Comparison of ENCODE assay signal across 10 cellular contexts in the genomic region with DNA sequence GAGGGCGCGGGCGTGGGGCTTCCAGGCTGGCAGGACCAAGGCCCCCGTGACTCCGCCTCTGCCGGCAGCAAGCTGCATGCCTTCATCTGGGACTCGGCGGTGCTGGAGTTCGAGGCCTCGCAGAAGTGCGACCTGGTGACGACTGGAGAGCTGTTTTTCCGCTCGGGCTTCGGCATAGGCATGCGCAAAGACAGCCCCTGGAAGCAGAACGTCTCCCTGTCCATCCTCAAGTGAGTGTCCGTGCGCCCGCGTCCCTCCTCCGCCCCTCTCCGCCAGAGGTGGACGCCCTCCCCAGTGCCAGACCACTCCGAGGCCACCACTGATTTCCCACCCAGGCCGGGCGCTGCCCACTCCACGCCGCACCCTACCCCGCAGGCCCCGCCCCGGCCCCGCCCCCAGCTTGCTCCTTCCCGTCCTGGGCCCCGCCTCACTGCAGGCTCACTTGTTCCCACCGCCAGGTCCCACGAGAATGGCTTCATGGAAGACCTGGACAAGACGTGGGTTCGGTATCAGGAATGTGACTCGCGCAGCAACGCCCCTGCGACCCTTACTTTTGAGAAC. TPM values are rescaled to one million over a fixed set of nuclear protein-coding genes. Genes with fewer than 3 reads are reported as not detected.
DNase-seq lines count a peak whose midpoint lies in the region; ATAC-seq and TF ChIP-seq lines count a peak whose summit lies in the region.
"Had no signal": no experiment of that assay in that cellular context is flagged by ENCODE, and none has a peak within 500 bp of the region (broad histone marks: within the 10 kb centered on the region; RNA-seq: fewer than 3 reads in every experiment).

No MANE protein-coding gene starts in this region.

- H3K27me3 ChIP-seq in GM23338 (ENCODE audit: insufficient read depth) (peaks cover 86% of the 10 kb centered on the region), iPS-15b (ENCODE audit: control insufficient read depth, insufficient read depth, low read length) (peaks cover 65% of the 10 kb centered on the region), smooth muscle cell (ENCODE audit: low read depth) (peaks cover 100% of the 10 kb centered on the region)

- H3K9me2 ChIP-seq in GM23338 (ENCODE audit: insufficient read depth): no peaks in the 10 kb centered on the region

- H3K4me3 Mint-ChIP-seq in GM23338: peak overlapping the region; percentile 69

- WGBS in smooth muscle cell (ENCODE audit: low lambda C conversion rate): 25% methylated on average over 29 of the region's 43 CpGs

- H4K20me1 ChIP-seq in GM23338 (replicated peaks; ENCODE audit: insufficient read depth) (no peaks in the 10 kb centered on the region), smooth muscle cell (ENCODE audit: low read depth) (no peaks in the 10 kb centered on the region)

- no peak overlapping the region for H3K9ac ChIP-seq in iPS-15b (ENCODE audit: low read depth, low read length)
- no peak overlapping the region for H3K9ac ChIP-seq in smooth muscle cell (ENCODE audit: low read depth)

- H3F3A ChIP-seq in GM23338 (replicated peaks; ENCODE audit: low read depth) (no peaks in the 10 kb centered on the region), smooth muscle cell (ENCODE audit: low read depth) (no peaks in the 10 kb centered on the region)

- H3K36me3 Mint-ChIP-seq in GM23338 (ENCODE audit: low read depth): no peaks in the 10 kb centered on the region

- peaks cover 87% of the 10 kb centered on the region for H3K27me3 Mint-ChIP-seq in GM23338 (ENCODE audit: insufficient read depth, low read depth, poor library complexity)

- peak; percentile 74 for DNase-seq in GM23338 (ENCODE audit: low spot score)
- no peak for DNase-seq in astrocyte of the cerebellum (ENCODE audit: low read depth)
- DNase-seq in smooth muscle cell (lab: John Stamatoyannopoulos, UW; ENCODE audit: unreplicated experiment): no peak
- DNase-seq in RKO (ENCODE audit: low spot score): no peak
- no peak for DNase-seq in T-helper 2 cell
- DNase-seq in NK-92 (lab: John Stamatoyannopoulos, UW; ENCODE audit: unreplicated experiment): no peak
- DNase-seq: nucleus accumbens had no signal

- H3K4me2 ChIP-seq in GM23338 (peak overlapping the region; percentile 82), smooth muscle cell (peak overlapping the region; percentile 67)

- no peaks in the 10 kb centered on the region for H3K79me2 ChIP-seq in GM23338 (replicated peaks; ENCODE audit: insufficient read depth)
- no peaks in the 10 kb centered on the region for H3K79me2 ChIP-seq in smooth muscle cell (ENCODE audit: low read depth)

- peak overlapping the region; percentile 56 for H2AFZ ChIP-seq in GM23338
- H2AFZ ChIP-seq in smooth muscle cell (ENCODE audit: low read depth): no peak overlapping the region

- no peak for TF ChIP-seq CTCF in GM23338 (conservative IDR thresholded peaks at IDR 0.05; ENCODE audit: low read depth in 2 of 2)
- TF ChIP-seq CTCF in astrocyte of the cerebellum (IDR thresholded peaks at IDR 0.05; ENCODE audit: low read depth, low read length, missing control alignments): no peak
- TF ChIP-seq CTCF in smooth muscle cell (IDR thresholded peaks at IDR 0.05; ENCODE audit: borderline replicate concordance, insufficient read depth, poor library complexity, severe bottlenecking): no peak

- H3K4me3 ChIP-seq in GM23338 (peak overlapping the region; percentile 62), astrocyte of the cerebellum (ENCODE audit: low read depth, low read length) (peak overlapping the region; percentile 10), iPS-15b (ENCODE audit: low read depth, low read length) (peak overlapping the region; percentile 39), smooth muscle cell (peak overlapping the region; percentile 13)

- H3K27ac ChIP-seq in GM23338 (ENCODE audit: low read depth): no peak overlapping the region
- H3K27ac ChIP-seq in smooth muscle cell (ENCODE audit: low read depth): no peak overlapping the region

- H3K9me3 Mint-ChIP-seq in GM23338: no peaks in the 10 kb centered on the region

- no peaks in the 10 kb centered on the region for H3K36me3 ChIP-seq in GM23338 (ENCODE audit: insufficient read depth)
- no peaks in the 10 kb centered on the region for H3K36me3 ChIP-seq in iPS-15b (ENCODE audit: control insufficient read depth, insufficient read depth, low read length)
- H3K36me3 ChIP-seq in smooth muscle cell (ENCODE audit: low read depth): no peaks in the 10 kb centered on the region

- in situ Hi-C loops in astrocyte of the cerebellum (cut with HindIII; ENCODE audit: low sequenced_read_pairs): no loop called here

- H3K9me3 ChIP-seq in iPS-15b (ENCODE audit: control insufficient read depth, insufficient read depth, low read length) (no peaks in the 10 kb centered on the region), smooth muscle cell (replicated peaks; ENCODE audit: low read depth) (no peaks in the 10 kb centered on the region)

- H3K4me1 Mint-ChIP-seq in GM23338: no peaks in the 10 kb centered on the region; the same call in 2 of the 3 replicates

- no peak overlapping the region for H3K27ac Mint-ChIP-seq in GM23338

- ATAC-seq in GM23338 (peak; percentile 27), GM19463 (IDR thresholded peaks at IDR 0.05; ENCODE audit: unreplicated experiment) (no peak)

- H3K4me1 ChIP-seq in GM23338 (ENCODE audit: insufficient read depth) (no peaks in the 10 kb centered on the region; the same call in 1 of the 2 replicates), iPS-15b (ENCODE audit: control insufficient read depth, insufficient read depth, low read length) (no peaks in the 10 kb centered on the region), smooth muscle cell (ENCODE audit: low read depth) (no peaks in the 10 kb centered on the region)

TF ChIP-seq in GM23338, 12 proteins besides CTCF, POLR2A, EP300 and RAD21 (continues in another document):
- TF ChIP-seq JUNB (IDR thresholded peaks at IDR 0.05; ENCODE audit: unreplicated experiment): no peak
- no peak for TF ChIP-seq ZNF114 (CRISPR knock-in tag; IDR thresholded peaks at IDR 0.05)
- TF ChIP-seq ETS1 (IDR thresholded peaks at IDR 0.05): no peak
- TF ChIP-seq POLR2AphosphoS5 (IDR thresholded peaks at IDR 0.05; ENCODE audit: low read depth): no peak
- no peak for TF ChIP-seq EZH2phosphoT487 (IDR thresholded peaks at IDR 0.05; ENCODE audit: unreplicated experiment)
- TF ChIP-seq STAT1 (IDR thresholded peaks at IDR 0.05; ENCODE audit: unreplicated experiment): no peak
- TF ChIP-seq EZH2 (IDR thresholded peaks at IDR 0.05; ENCODE audit: low read depth, unreplicated experiment): no peak
- TF ChIP-seq ZNF331 (CRISPR knock-in tag; IDR thresholded peaks at IDR 0.05; ENCODE audit: low read depth): no peak
- TF ChIP-seq NANOG (IDR thresholded peaks at IDR 0.05; ENCODE audit: borderline replicate concordance): no peak
- TF ChIP-seq CREB1 (CRISPR knock-in tag; IDR thresholded peaks at IDR 0.05; ENCODE audit: low read depth): no peak

RNA-seq across cellular contexts. Expression of gene LRRC26, which starts 6.7 kb away (rescaled TPM):
- total RNA-seq in GM23338 (2014; rRNA removed; shearing (Covaris generic)): 0.16 and 0.21 TPM in 2 replicates
- polyA plus RNA-seq in GM23338 (2016; fragmentation: Nextera tagmentation; extraction: Ambion mirVana): 3.0 and 4.3 TPM in 2 replicates
- not detected in 2 replicates for total RNA-seq in smooth muscle cell
- not detected in 2 replicates for polyA plus RNA-seq in smooth muscle cell
- total RNA-seq: activated CD8-positive, alpha-beta memory T cell treated with anti-CD3 and anti-CD28 coated beads for 36 hours had no signal

RNA-seq across cellular contexts. Expression of gene TMEM210, which starts 8.7 kb away (rescaled TPM):
- total RNA-seq in GM23338 (2014; rRNA removed; shearing (Covaris generic)): not detected in 2 replicates
- polyA plus RNA-seq in GM23338 (2016; fragmentation: Nextera tagmentation; extraction: Ambion mirVana) (not detected in 2 replicates), smooth muscle cell (not detected in 2 replicates)
- not detected in 2 replicates for total RNA-seq in smooth muscle cell
- total RNA-seq: activated CD8-positive, alpha-beta memory T cell treated with anti-CD3 and anti-CD28 coated beads for 36 hours had no signal

RNA-seq across cellular contexts. Expression of gene GRIN1, which starts 24.2 kb away (rescaled TPM):
- 2.1 and 5.5 TPM in 2 replicates for total RNA-seq in GM23338 (2014; rRNA removed; shearing (Covaris generic))
- 2.5 and 2.7 TPM in 2 replicates for polyA plus RNA-seq in GM23338 (2016; fragmentation: Nextera tagmentation; extraction: Ambion mirVana)
- not detected in 2 replicates for total RNA-seq in smooth muscle cell
- 0.44 TPM in 1 of 2 replicates, not detected in the other for polyA plus RNA-seq in smooth muscle cell

RNA-seq across cellular contexts. Expression of gene ANAPC2, which starts 25.2 kb away (rescaled TPM):
- 41.5 and 42.9 TPM in 2 replicates for total RNA-seq in GM23338 (2014; rRNA removed; shearing (Covaris generic))
- polyA plus RNA-seq in GM23338 (2016; fragmentation: Nextera tagmentation; extraction: Ambion mirVana) (16.4 and 19.2 TPM in 2 replicates), smooth muscle cell (6.6 and 17.6 TPM in 2 replicates)
- 12.6 and 16.3 TPM in 2 replicates for total RNA-seq in smooth muscle cell

RNA-seq across cellular contexts. Expression of gene SSNA1, which starts 25.3 kb away (rescaled TPM):
- total RNA-seq in GM23338 (2014; rRNA removed; shearing (Covaris generic)): 91.5 and 132 TPM in 2 replicates
- polyA plus RNA-seq in GM23338 (2016; fragmentation: Nextera tagmentation; extraction: Ambion mirVana) (154 TPM in 2 replicates), smooth muscle cell (84.9 and 94.1 TPM in 2 replicates)
- total RNA-seq in smooth muscle cell: 32.7 and 69.5 TPM in 2 replicates

Comparison
In these comparisons a context has a peak if more than half of its experiments do, and no peak if none do; other contexts are left out.
1. H3K4me3 ChIP-seq: peak in every context shown above with its lines; median percentile 62 in GM23338; 39 in iPS-15b; 13 in smooth muscle cell; 10 in astrocyte of the cerebellum.